In the genomic region with DNA sequence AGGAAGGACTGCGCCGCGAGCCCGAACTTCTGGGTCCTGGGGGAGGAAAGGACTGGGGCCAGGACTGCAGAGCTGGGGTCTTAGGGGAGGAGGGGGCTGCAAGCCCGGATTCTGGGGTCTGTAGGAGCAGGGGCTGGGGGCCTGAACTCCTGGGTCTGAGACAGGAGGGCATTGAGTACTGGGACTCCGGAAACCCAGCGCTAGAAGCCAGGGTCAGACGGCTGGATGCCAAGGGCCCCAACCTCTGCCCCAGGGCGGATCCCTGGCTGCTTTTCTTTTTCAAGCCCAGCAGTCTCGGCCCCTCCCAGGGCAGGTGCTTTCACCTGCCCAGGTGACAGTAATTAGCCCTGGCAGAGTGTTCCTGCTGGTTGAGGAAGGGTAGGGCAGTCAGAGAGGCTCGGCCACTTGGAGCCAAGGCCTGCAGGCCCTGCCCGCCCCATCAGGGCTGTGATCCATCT, we compare ENCODE assay signal across 1 cellular context.
TF ChIP-seq lines count a peak whose summit lies in the region.

No MANE protein-coding gene starts in this region.

TF ChIP-seq in WTC11, 78 proteins besides CTCF, POLR2A, EP300 and RAD21 (continued from another document):
- TF ChIP-seq, protein P1, sequence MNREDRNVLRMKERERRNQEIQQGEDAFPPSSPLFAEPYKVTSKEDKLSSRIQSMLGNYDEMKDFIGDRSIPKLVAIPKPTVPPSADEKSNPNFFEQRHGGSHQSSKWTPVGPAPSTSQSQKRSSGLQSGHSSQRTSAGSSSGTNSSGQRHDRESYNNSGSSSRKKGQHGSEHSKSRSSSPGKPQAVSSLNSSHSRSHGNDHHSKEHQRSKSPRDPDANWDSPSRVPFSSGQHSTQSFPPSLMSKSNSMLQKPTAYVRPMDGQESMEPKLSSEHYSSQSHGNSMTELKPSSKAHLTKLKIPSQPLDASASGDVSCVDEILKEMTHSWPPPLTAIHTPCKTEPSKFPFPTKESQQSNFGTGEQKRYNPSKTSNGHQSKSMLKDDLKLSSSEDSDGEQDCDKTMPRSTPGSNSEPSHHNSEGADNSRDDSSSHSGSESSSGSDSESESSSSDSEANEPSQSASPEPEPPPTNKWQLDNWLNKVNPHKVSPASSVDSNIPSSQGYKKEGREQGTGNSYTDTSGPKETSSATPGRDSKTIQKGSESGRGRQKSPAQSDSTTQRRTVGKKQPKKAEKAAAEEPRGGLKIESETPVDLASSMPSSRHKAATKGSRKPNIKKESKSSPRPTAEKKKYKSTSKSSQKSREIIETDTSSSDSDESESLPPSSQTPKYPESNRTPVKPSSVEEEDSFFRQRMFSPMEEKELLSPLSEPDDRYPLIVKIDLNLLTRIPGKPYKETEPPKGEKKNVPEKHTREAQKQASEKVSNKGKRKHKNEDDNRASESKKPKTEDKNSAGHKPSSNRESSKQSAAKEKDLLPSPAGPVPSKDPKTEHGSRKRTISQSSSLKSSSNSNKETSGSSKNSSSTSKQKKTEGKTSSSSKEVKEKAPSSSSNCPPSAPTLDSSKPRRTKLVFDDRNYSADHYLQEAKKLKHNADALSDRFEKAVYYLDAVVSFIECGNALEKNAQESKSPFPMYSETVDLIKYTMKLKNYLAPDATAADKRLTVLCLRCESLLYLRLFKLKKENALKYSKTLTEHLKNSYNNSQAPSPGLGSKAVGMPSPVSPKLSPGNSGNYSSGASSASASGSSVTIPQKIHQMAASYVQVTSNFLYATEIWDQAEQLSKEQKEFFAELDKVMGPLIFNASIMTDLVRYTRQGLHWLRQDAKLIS (CRISPR knock-in tag; IDR thresholded peaks at IDR 0.05; ENCODE audit: borderline replicate concordance), result no peak
- TF ChIP-seq NFYB (CRISPR knock-in tag; conservative IDR thresholded peaks at IDR 0.05; ENCODE audit: low read depth) (no peak), TEAD4 (CRISPR knock-in tag; IDR thresholded peaks at IDR 0.05) (no peak), ZBTB21 (CRISPR knock-in tag; IDR thresholded peaks at IDR 0.05; ENCODE audit: borderline replicate concordance) (no peak), PRRX2 (CRISPR knock-in tag; IDR thresholded peaks at IDR 0.05) (no peak), FOXK1 (CRISPR knock-in tag; IDR thresholded peaks at IDR 0.05) (no peak), CREB1 (CRISPR knock-in tag; IDR thresholded peaks at IDR 0.05) (no peak), ETV6 (CRISPR knock-in tag; IDR thresholded peaks at IDR 0.05) (no peak), HMGA2 (CRISPR knock-in tag; IDR thresholded peaks at IDR 0.05) (no peak)
- TF ChIP-seq, protein P2, sequence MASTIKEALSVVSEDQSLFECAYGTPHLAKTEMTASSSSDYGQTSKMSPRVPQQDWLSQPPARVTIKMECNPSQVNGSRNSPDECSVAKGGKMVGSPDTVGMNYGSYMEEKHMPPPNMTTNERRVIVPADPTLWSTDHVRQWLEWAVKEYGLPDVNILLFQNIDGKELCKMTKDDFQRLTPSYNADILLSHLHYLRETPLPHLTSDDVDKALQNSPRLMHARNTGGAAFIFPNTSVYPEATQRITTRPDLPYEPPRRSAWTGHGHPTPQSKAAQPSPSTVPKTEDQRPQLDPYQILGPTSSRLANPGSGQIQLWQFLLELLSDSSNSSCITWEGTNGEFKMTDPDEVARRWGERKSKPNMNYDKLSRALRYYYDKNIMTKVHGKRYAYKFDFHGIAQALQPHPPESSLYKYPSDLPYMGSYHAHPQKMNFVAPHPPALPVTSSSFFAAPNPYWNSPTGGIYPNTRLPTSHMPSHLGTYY (CRISPR knock-in tag; IDR thresholded peaks at IDR 0.05), result no peak
- TF ChIP-seq, protein P3, sequence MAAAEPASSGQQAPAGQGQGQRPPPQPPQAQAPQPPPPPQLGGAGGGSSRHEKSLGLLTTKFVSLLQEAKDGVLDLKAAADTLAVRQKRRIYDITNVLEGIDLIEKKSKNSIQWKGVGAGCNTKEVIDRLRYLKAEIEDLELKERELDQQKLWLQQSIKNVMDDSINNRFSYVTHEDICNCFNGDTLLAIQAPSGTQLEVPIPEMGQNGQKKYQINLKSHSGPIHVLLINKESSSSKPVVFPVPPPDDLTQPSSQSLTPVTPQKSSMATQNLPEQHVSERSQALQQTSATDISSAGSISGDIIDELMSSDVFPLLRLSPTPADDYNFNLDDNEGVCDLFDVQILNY (CRISPR knock-in tag; IDR thresholded peaks at IDR 0.05), result no peak
